In the genomic region with DNA sequence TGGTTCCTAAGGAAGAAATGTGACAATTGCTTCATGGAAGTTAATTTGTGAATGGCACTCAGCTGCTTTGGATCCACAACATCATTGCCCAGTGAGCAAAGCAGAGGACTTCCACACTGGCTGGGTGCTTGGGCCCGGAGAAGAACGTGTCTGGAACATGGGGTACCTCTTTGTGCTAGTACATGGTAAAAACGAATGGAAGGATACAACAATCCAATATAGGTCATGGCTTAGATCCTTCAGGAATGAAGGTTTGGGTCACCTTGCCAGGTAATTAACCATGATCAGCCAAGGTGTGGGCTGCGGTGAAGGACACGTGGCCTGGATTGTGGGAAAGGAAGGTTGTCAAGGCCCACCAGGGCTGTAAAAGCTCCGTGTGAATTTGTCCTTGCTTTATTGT, we compare ENCODE assay signal across 19 cellular contexts.
"Had no signal": no experiment of that assay in that cellular context is flagged by ENCODE, and none has a peak within 500 bp of the region (broad histone marks: within the 10 kb centered on the region; RNA-seq: fewer than 3 reads in every experiment).

No MANE protein-coding gene starts in this region.

- H3K4me1 ChIP-seq: gastrocnemius medialis, lower lobe of right lung had no signal

- ATAC-seq: gastrocnemius medialis; heart right ventricle; left cardiac atrium; lower lobe of right lung; mucosa of descending colon; naive thymus-derived CD8-positive, alpha-beta T cell had no signal

- DNase-seq: dermis blood vessel endothelial cell; dorsolateral prefrontal cortex; effector CD4-positive, alpha-beta T cell; effector memory CD4-positive, alpha-beta T cell; esophagus squamous epithelium; foreskin fibroblast; foreskin melanocyte; gastrocnemius medialis; glutamatergic neuron; heart right ventricle; hippocampal formation; left cardiac atrium; left ventricle myocardium inferior; lower lobe of right lung; mammary epithelial cell; mucosa of descending colon; naive B cell; naive thymus-derived CD8-positive, alpha-beta T cell had no signal

- H3K36me3 ChIP-seq: esophagus squamous epithelium, gastrocnemius medialis, heart right ventricle, left ventricle myocardium inferior, lower lobe of right lung had no signal

- H3K9me3 ChIP-seq: esophagus squamous epithelium, gastrocnemius medialis, heart right ventricle, left ventricle myocardium inferior, lower lobe of right lung, mucosa of descending colon had no signal

- H3K4me3 ChIP-seq: coronary artery, dorsolateral prefrontal cortex, esophagus squamous epithelium, gastrocnemius medialis, heart right ventricle, left ventricle myocardium inferior, lower lobe of right lung, mucosa of descending colon had no signal

- H3K27ac ChIP-seq: coronary artery, dorsolateral prefrontal cortex, esophagus squamous epithelium, gastrocnemius medialis, heart right ventricle, left ventricle myocardium inferior, lower lobe of right lung had no signal

- H3K27me3 ChIP-seq: dorsolateral prefrontal cortex, esophagus squamous epithelium, gastrocnemius medialis, heart right ventricle had no signal
